In genomic region chr12:103769240-103769945, GRCh38 we compare ENCODE assay signal across 19 cellular contexts.
A peak's percentile ranks its signal among the peaks of the same experiment; 100 is the strongest.
DNase-seq lines count a peak whose midpoint lies in the region; ATAC-seq, FAIRE-seq and TF ChIP-seq lines count a peak whose summit lies in the region.
"Had no signal": no experiment of that assay in that cellular context is flagged by ENCODE, and none has a peak within 500 bp of the region (broad histone marks: within the 10 kb centered on the region; RNA-seq: fewer than 3 reads in every experiment).

No MANE protein-coding gene starts in this region.

- H3K27me3 Mint-ChIP-seq in endodermal cell (ENCODE audit: insufficient read depth) = no peaks in the 10 kb centered on the region
- no peaks in the 10 kb centered on the region for H3K27me3 Mint-ChIP-seq in naive thymus-derived CD4-positive, alpha-beta T cell

- H3K4me3 Mint-ChIP-seq in endodermal cell = no peak overlapping the region
- no peak overlapping the region for H3K4me3 Mint-ChIP-seq in naive thymus-derived CD4-positive, alpha-beta T cell
- H3K4me3 Mint-ChIP-seq: brain; T-helper 1 cell treated with Interleukin-12 subunit alpha and Interleukin-12 subunit beta and Interleukin-4 antibody, amounts not matched to agents 30 μg/mL and 1 μg/mL, for 36 hours had no signal

- TF ChIP-seq CTCF in HEK293 (tag by site-specific recombination; IDR thresholded peaks at IDR 0.05) = no peak
- no peak for TF ChIP-seq CTCF in endodermal cell (conservative IDR thresholded peaks at IDR 0.05)
- TF ChIP-seq CTCF in D721Med (IDR thresholded peaks at IDR 0.05; ENCODE audit: insufficient read depth, missing control alignments) = no peak

- H3K9me3 Mint-ChIP-seq in endodermal cell = no peaks in the 10 kb centered on the region
- no peaks in the 10 kb centered on the region for H3K9me3 Mint-ChIP-seq in naive thymus-derived CD4-positive, alpha-beta T cell
- H3K9me3 Mint-ChIP-seq: T-helper 1 cell treated with Interleukin-12 subunit alpha and Interleukin-12 subunit beta and Interleukin-4 antibody, amounts not matched to agents 30 μg/mL and 1 μg/mL, for 36 hours had no signal

- H3K27ac Mint-ChIP-seq in endodermal cell = peak overlapping the region; percentile 61
- no peak overlapping the region for H3K27ac Mint-ChIP-seq in naive thymus-derived CD4-positive, alpha-beta T cell
- H3K27ac Mint-ChIP-seq: brain; T-helper 1 cell treated with Interleukin-12 subunit alpha and Interleukin-12 subunit beta and Interleukin-4 antibody, amounts not matched to agents 30 μg/mL and 1 μg/mL, for 36 hours had no signal

- no peak overlapping the region for H3K4me3 ChIP-seq in HEK293 (ENCODE audit: low read depth, low read length)
- H3K4me3 ChIP-seq in endodermal cell (ENCODE audit: low read length) = no peak overlapping the region
- no peak overlapping the region for H3K4me3 ChIP-seq in naive thymus-derived CD4-positive, alpha-beta T cell (ENCODE audit: low read length)
- H3K4me3 ChIP-seq: coronary artery had no signal

- H3K9ac ChIP-seq in endodermal cell (ENCODE audit: extremely low read depth, low read length, poor library complexity, severe bottlenecking) = no peak overlapping the region

- ATAC-seq in naive thymus-derived CD4-positive, alpha-beta T cell = no peak
- ATAC-seq in HG02678 (IDR thresholded peaks at IDR 0.05; ENCODE audit: unreplicated experiment) = no peak

- H3K36me3 ChIP-seq in HEK293 (ENCODE audit: control insufficient read depth in 2 of 2, insufficient read depth in 1 of 2, low read length in 2 of 2) = peaks cover 0 to 21% of the 10 kb centered on the region in 2 experiments; a peak in 2 of 3 replicates
- H3K36me3 ChIP-seq in endodermal cell (ENCODE audit: control insufficient read depth, insufficient read depth, low read length) = peaks cover 67% of the 10 kb centered on the region
- H3K36me3 ChIP-seq in naive thymus-derived CD4-positive, alpha-beta T cell (ENCODE audit: control insufficient read depth in 2 of 3, insufficient read depth in 3 of 3, low read length in 3 of 3) = no peaks in the 10 kb centered on the region

- H3K27me3 ChIP-seq in endodermal cell (ENCODE audit: control insufficient read depth, insufficient read depth, low read length, poor library complexity, severe bottlenecking) = no peaks in the 10 kb centered on the region
- no peaks in the 10 kb centered on the region for H3K27me3 ChIP-seq in naive thymus-derived CD4-positive, alpha-beta T cell (ENCODE audit: control insufficient read depth in 2 of 2, insufficient read depth in 2 of 2, low read length in 2 of 2)

- peaks cover 46% of the 10 kb centered on the region for H3K36me3 Mint-ChIP-seq in endodermal cell (ENCODE audit: low read depth)
- H3K36me3 Mint-ChIP-seq in naive thymus-derived CD4-positive, alpha-beta T cell = peaks cover 0 to 30% (median 9%) of the 10 kb centered on the region in 5 donors
- H3K36me3 Mint-ChIP-seq: brain had no signal

- DNase-seq in COLO668 (lab: John Stamatoyannopoulos, UW; ENCODE audit: unreplicated experiment) (peak; percentile 37), NCI-H69 (lab: John Stamatoyannopoulos, UW) (peak; percentile 40), endodermal cell (peak; percentile 78), D721Med (ENCODE audit: insufficient read length, low spot score) (no peak)
- no peak for DNase-seq in effector CD8-positive, alpha-beta T cell (lab: John Stamatoyannopoulos, UW)
- no peak for DNase-seq in naive thymus-derived CD4-positive, alpha-beta T cell
- DNase-seq: activated CD4-positive, alpha-beta T cell treated with anti-CD3 and anti-CD28 coated beads, Interleukin-2, amount 50 U/mL, for 1 hour; activated CD8-positive, alpha-beta memory T cell treated with anti-CD3 and anti-CD28 coated beads, Interleukin-2, amount 50 U/mL, for 4 hours; activated effector memory CD4-positive, alpha-beta T cell treated with Interleukin-2 at 50 U/mL for 16 hours; NCI-H446 treated with DMSO at 0.1 percent for 48 hours; occipital lobe; stimulated activated CD4-positive, alpha-beta T cell treated with anti-CD3 and anti-CD28 coated beads, Interleukin-4, amount 100 ng/mL, for 1 hour had no signal

- H3K4me1 ChIP-seq in HEK293 (ENCODE audit: control insufficient read depth, insufficient read depth, low read length) (peaks cover 2% of the 10 kb centered on the region; the same call in 1 of the 2 replicates), endodermal cell (ENCODE audit: control insufficient read depth, insufficient read depth, low read length) (no peaks in the 10 kb centered on the region)
- no peaks in the 10 kb centered on the region for H3K4me1 ChIP-seq in naive thymus-derived CD4-positive, alpha-beta T cell (ENCODE audit: control insufficient read depth in 2 of 2, insufficient read depth in 2 of 2, low read length in 2 of 2)

- intact Hi-C loops in naive thymus-derived CD4-positive, alpha-beta T cell (cut with micrococcal nuclease) = no loop called here

- FAIRE-seq in D721Med (lab: Jason Lieb, UNC) = no peak
- FAIRE-seq: endometrium had no signal

- peaks cover 18% of the 10 kb centered on the region for H3K4me1 Mint-ChIP-seq in endodermal cell
- no peaks in the 10 kb centered on the region for H3K4me1 Mint-ChIP-seq in naive thymus-derived CD4-positive, alpha-beta T cell

- WGBS in endodermal cell (ENCODE audit: insufficient coverage in 1 of 2, insufficient read length in 1 of 2), 2 experiments = 93% methylated on average over 9 of the region's 9 CpGs; no CpG with 5 or more reads in 1 of the 2 experiments

- POLR2A ChIA-PET in HEK293 (lab: Yijun Ruan, JAX) = no interaction called here
- POLR2A ChIA-PET in naive thymus-derived CD4-positive, alpha-beta T cell (lab: Charles Lee) = no interaction called here

- H3K27ac ChIP-seq in HEK293 (ENCODE audit: extremely low read depth, low read depth, low read length) (no peak overlapping the region), endodermal cell (ENCODE audit: low read depth, low read length) (peak overlapping the region; percentile 22)
- no peak overlapping the region for H3K27ac ChIP-seq in naive thymus-derived CD4-positive, alpha-beta T cell (ENCODE audit: low read depth, low read length)
- H3K27ac ChIP-seq: coronary artery, VCaP had no signal

- CTCF ChIA-PET in HEK293 (lab: Yijun Ruan, JAX) = interaction anchor here (0.7 to 0.9 kb wide), 3 partner anchors 101 to 246 kb away, joined by 3 to 4 read pairs (median 3); no protein-coding TSS in a partner anchor
- CTCF ChIA-PET in naive thymus-derived CD4-positive, alpha-beta T cell (lab: Charles Lee) = interaction anchor here (0.6 kb wide), 1 partner anchor 71 kb away, joined by 4 read pairs; no protein-coding TSS in a partner anchor

- H3K9me3 ChIP-seq in HEK293 (ENCODE audit: control insufficient read depth, insufficient read depth, low read depth, low read length) (no peaks in the 10 kb centered on the region), endodermal cell (ENCODE audit: control insufficient read depth, low read length) (no peaks in the 10 kb centered on the region)
- no peaks in the 10 kb centered on the region for H3K9me3 ChIP-seq in naive thymus-derived CD4-positive, alpha-beta T cell (ENCODE audit: control insufficient read depth in 2 of 3, low read length in 3 of 3)

TF ChIP-seq in HEK293, 187 proteins besides CTCF, POLR2A, EP300 and RAD21 (continues in another document):
- TF ChIP-seq ZBTB8A (tag by site-specific recombination; IDR thresholded peaks at IDR 0.05) (no peak), ZNF704 (tag by site-specific recombination; IDR thresholded peaks at IDR 0.05) (no peak), ZFP3 (tag by site-specific recombination; IDR thresholded peaks at IDR 0.05; ENCODE audit: low read depth) (no peak), ZNF580 (tag by site-specific recombination; IDR thresholded peaks at IDR 0.05) (no peak), ZNF610 (tag by site-specific recombination; IDR thresholded peaks at IDR 0.05; ENCODE audit: borderline replicate concordance) (no peak), ZNF48 (tag by site-specific recombination; IDR thresholded peaks at IDR 0.05) (no peak), OSR2 (tag by site-specific recombination; IDR thresholded peaks at IDR 0.05) (no peak), ZNF629 (tag by site-specific recombination; IDR thresholded peaks at IDR 0.05) (no peak), ZNF223 (tag by site-specific recombination; IDR thresholded peaks at IDR 0.05) (no peak), ZXDB (tag by site-specific recombination; IDR thresholded peaks at IDR 0.05) (no peak), ZNF529 (tag by site-specific recombination; IDR thresholded peaks at IDR 0.05; ENCODE audit: insufficient replicate concordance) (no peak), ZNF600 (tag by site-specific recombination; IDR thresholded peaks at IDR 0.05) (peak; percentile 80), ZNF596 (tag by site-specific recombination; IDR thresholded peaks at IDR 0.05) (no peak), TRIM28 (IDR thresholded peaks at IDR 0.05; ENCODE audit: borderline replicate concordance, low read length) (no peak), ZNF707 (tag by site-specific recombination; IDR thresholded peaks at IDR 0.05) (no peak), KLF1 (tag by site-specific recombination; IDR thresholded peaks at IDR 0.05) (no peak), ZNF19 (tag by site-specific recombination; IDR thresholded peaks at IDR 0.05; ENCODE audit: low read depth) (no peak), ZNF221 (tag by site-specific recombination; IDR thresholded peaks at IDR 0.05; ENCODE audit: borderline replicate concordance) (no peak), SP2 (tag by site-specific recombination; IDR thresholded peaks at IDR 0.05) (0 out of 2 replicates have a peak, but pooled peaks have one; percentile 10)

Comparison
In these comparisons a context has a peak if more than half of its experiments do, and no peak if none do; other contexts are left out.
1. DNase-seq: peak in COLO668 (single experiment), NCI-H69 (single experiment) and endodermal cell (single experiment); none in effector CD8-positive, alpha-beta T cell (single experiment), naive thymus-derived CD4-positive, alpha-beta T cell (0 of 9) and D721Med (single experiment).